Comparison of ENCODE assay signal across 1 cellular context in the genomic region with DNA sequence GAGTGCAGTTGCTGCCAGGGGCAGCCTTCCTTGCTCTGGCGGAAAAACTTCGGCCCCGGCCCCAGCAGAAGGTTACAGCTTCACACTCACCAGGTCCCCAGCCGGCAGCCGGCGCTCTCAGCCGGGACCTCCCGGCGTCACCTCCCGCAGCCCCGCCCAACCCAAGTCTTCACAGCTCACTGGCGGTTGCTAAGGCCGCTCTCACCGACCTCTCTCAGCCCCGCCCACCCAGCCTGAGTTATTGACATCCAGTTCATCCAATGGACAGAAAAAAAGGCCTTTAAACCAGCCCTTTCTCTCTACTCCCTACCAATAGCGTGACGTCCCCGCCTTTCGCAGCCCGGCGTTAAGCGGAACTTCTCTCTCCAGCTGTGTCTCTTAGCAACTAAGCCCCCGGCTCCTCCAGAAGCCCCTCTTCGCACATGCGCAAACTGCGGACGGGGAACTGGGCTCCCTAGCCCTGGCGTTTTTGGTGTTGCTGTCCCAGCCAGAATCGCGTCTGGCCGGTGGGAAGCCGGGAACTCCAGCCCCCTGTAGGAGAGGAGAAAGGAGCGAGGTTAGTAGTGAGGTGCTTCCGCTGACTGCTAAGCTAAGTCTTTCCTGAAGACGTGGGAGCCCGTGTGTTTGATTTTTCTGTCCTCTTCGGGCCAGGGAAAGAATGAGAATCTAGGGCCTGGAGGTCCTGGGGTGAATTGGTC.
TF ChIP-seq lines count a peak whose summit lies in the region.

A gene (plus strand): TSS at position 376 of the 698 bp plus-strand sequence. CDS start 9,189 bp downstream, outside the sequence.

TF ChIP-seq in HepG2, 621 proteins besides CTCF, POLR2A, EP300 and RAD21 (continued from another document and continues in another):
- TF ChIP-seq, protein P1, sequence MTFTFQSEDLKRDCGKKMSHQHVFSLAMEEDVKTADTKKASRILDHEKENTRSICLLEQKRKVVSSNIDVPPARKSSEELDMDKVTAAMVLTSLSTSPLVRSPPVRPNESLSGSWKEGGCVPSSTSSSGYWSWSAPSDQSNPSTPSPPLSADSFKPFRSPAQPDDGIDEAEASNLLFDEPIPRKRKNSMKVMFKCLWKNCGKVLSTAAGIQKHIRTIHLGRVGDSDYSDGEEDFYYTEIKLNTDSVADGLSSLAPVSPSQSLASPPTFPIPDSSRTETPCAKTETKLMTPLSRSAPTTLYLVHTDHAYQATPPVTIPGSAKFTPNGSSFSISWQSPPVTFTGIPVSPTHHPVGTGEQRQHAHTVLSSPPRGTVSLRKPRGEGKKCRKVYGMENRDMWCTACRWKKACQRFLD (CRISPR knock-in tag; IDR thresholded peaks at IDR 0.05; ENCODE audit: borderline replicate concordance) = no peak
- TF ChIP-seq SP140L (CRISPR knock-in tag; IDR thresholded peaks at IDR 0.05; ENCODE audit: borderline replicate concordance) (no peak), HMG20B (CRISPR knock-in tag; conservative IDR thresholded peaks at IDR 0.05) (no peak), ZNF484 (CRISPR knock-in tag; IDR thresholded peaks at IDR 0.05; ENCODE audit: borderline replicate concordance, low read depth) (no peak), ZZZ3 (CRISPR knock-in tag; IDR thresholded peaks at IDR 0.05; ENCODE audit: borderline replicate concordance) (no peak), ZNF703 (CRISPR knock-in tag; IDR thresholded peaks at IDR 0.05; ENCODE audit: borderline replicate concordance) (no peak), ZIK1 (CRISPR knock-in tag; IDR thresholded peaks at IDR 0.05; ENCODE audit: borderline replicate concordance, low read depth) (no peak), ZNF326 (CRISPR knock-in tag; IDR thresholded peaks at IDR 0.05; ENCODE audit: borderline replicate concordance) (no peak), HCFC1 (IDR thresholded peaks at IDR 0.05; ENCODE audit: low read depth, low read length) (no peak), ARNT (IDR thresholded peaks at IDR 0.05) (no peak), ZNF121 (CRISPR knock-in tag; IDR thresholded peaks at IDR 0.05) (no peak), ZFP62 (CRISPR knock-in tag; IDR thresholded peaks at IDR 0.05) (no peak), TARDBP (CRISPR knock-in tag; IDR thresholded peaks at IDR 0.05) (no peak; the same call in 1 of the 2 replicates), TOPORS (CRISPR knock-in tag; IDR thresholded peaks at IDR 0.05) (no peak), ZNF850 (CRISPR knock-in tag; conservative IDR thresholded peaks at IDR 0.05) (no peak), ZNF343 (CRISPR knock-in tag; IDR thresholded peaks at IDR 0.05) (no peak), POLR2AphosphoS5 (IDR thresholded peaks at IDR 0.05; ENCODE audit: low read depth, low read length) (no peak), SOX6 (IDR thresholded peaks at IDR 0.05) (no peak), SOX6 (CRISPR knock-in tag; IDR thresholded peaks at IDR 0.05) (0 out of 2 replicates have a peak, but pooled peaks have one; percentile 14)
- TF ChIP-seq, protein P2, sequence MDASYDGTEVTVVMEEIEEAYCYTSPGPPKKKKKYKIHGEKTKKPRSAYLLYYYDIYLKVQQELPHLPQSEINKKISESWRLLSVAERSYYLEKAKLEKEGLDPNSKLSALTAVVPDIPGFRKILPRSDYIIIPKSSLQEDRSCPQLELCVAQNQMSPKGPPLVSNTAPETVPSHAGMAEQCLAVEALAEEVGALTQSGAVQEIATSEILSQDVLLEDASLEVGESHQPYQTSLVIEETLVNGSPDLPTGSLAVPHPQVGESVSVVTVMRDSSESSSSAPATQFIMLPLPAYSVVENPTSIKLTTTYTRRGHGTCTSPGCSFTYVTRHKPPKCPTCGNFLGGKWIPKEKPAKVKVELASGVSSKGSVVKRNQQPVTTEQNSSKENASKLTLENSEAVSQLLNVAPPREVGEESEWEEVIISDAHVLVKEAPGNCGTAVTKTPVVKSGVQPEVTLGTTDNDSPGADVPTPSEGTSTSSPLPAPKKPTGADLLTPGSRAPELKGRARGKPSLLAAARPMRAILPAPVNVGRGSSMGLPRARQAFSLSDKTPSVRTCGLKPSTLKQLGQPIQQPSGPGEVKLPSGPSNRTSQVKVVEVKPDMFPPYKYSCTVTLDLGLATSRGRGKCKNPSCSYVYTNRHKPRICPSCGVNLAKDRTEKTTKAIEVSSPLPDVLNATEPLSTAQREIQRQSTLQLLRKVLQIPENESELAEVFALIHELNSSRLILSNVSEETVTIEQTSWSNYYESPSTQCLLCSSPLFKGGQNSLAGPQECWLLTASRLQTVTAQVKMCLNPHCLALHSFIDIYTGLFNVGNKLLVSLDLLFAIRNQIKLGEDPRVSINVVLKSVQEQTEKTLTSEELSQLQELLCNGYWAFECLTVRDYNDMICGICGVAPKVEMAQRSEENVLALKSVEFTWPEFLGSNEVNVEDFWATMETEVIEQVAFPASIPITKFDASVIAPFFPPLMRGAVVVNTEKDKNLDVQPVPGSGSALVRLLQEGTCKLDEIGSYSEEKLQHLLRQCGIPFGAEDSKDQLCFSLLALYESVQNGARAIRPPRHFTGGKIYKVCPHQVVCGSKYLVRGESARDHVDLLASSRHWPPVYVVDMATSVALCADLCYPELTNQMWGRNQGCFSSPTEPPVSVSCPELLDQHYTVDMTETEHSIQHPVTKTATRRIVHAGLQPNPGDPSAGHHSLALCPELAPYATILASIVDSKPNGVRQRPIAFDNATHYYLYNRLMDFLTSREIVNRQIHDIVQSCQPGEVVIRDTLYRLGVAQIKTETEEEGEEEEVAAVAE (CRISPR knock-in tag; IDR thresholded peaks at IDR 0.05; ENCODE audit: borderline replicate concordance) = 0 out of 2 replicates have a peak, but pooled peaks have one; percentile 55
- TF ChIP-seq, protein P3, sequence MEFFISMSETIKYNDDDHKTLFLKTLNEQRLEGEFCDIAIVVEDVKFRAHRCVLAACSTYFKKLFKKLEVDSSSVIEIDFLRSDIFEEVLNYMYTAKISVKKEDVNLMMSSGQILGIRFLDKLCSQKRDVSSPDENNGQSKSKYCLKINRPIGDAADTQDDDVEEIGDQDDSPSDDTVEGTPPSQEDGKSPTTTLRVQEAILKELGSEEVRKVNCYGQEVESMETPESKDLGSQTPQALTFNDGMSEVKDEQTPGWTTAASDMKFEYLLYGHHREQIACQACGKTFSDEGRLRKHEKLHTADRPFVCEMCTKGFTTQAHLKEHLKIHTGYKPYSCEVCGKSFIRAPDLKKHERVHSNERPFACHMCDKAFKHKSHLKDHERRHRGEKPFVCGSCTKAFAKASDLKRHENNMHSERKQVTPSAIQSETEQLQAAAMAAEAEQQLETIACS (CRISPR knock-in tag; IDR thresholded peaks at IDR 0.05) = no peak
- TF ChIP-seq, protein P4, sequence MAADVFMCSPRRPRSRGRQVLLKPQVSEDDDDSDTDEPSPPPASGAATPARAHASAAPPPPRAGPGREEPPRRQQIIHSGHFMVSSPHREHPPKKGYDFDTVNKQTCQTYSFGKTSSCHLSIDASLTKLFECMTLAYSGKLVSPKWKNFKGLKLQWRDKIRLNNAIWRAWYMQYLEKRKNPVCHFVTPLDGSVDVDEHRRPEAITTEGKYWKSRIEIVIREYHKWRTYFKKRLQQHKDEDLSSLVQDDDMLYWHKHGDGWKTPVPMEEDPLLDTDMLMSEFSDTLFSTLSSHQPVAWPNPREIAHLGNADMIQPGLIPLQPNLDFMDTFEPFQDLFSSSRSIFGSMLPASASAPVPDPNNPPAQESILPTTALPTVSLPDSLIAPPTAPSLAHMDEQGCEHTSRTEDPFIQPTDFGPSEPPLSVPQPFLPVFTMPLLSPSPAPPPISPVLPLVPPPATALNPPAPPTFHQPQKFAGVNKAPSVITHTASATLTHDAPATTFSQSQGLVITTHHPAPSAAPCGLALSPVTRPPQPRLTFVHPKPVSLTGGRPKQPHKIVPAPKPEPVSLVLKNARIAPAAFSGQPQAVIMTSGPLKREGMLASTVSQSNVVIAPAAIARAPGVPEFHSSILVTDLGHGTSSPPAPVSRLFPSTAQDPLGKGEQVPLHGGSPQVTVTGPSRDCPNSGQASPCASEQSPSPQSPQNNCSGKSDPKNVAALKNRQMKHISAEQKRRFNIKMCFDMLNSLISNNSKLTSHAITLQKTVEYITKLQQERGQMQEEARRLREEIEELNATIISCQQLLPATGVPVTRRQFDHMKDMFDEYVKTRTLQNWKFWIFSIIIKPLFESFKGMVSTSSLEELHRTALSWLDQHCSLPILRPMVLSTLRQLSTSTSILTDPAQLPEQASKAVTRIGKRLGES (CRISPR knock-in tag; IDR thresholded peaks at IDR 0.05; ENCODE audit: borderline replicate concordance) = no peak
- TF ChIP-seq, protein P5, sequence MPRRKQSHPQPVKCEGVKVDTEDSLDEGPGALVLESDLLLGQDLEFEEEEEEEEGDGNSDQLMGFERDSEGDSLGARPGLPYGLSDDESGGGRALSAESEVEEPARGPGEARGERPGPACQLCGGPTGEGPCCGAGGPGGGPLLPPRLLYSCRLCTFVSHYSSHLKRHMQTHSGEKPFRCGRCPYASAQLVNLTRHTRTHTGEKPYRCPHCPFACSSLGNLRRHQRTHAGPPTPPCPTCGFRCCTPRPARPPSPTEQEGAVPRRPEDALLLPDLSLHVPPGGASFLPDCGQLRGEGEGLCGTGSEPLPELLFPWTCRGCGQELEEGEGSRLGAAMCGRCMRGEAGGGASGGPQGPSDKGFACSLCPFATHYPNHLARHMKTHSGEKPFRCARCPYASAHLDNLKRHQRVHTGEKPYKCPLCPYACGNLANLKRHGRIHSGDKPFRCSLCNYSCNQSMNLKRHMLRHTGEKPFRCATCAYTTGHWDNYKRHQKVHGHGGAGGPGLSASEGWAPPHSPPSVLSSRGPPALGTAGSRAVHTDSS (CRISPR knock-in tag; conservative IDR thresholded peaks at IDR 0.05) = no peak
- TF ChIP-seq, protein P6, sequence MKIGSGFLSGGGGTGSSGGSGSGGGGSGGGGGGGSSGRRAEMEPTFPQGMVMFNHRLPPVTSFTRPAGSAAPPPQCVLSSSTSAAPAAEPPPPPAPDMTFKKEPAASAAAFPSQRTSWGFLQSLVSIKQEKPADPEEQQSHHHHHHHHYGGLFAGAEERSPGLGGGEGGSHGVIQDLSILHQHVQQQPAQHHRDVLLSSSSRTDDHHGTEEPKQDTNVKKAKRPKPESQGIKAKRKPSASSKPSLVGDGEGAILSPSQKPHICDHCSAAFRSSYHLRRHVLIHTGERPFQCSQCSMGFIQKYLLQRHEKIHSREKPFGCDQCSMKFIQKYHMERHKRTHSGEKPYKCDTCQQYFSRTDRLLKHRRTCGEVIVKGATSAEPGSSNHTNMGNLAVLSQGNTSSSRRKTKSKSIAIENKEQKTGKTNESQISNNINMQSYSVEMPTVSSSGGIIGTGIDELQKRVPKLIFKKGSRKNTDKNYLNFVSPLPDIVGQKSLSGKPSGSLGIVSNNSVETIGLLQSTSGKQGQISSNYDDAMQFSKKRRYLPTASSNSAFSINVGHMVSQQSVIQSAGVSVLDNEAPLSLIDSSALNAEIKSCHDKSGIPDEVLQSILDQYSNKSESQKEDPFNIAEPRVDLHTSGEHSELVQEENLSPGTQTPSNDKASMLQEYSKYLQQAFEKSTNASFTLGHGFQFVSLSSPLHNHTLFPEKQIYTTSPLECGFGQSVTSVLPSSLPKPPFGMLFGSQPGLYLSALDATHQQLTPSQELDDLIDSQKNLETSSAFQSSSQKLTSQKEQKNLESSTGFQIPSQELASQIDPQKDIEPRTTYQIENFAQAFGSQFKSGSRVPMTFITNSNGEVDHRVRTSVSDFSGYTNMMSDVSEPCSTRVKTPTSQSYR (CRISPR knock-in tag; IDR thresholded peaks at IDR 0.05; ENCODE audit: borderline replicate concordance) = no peak
- TF ChIP-seq, protein P7, sequence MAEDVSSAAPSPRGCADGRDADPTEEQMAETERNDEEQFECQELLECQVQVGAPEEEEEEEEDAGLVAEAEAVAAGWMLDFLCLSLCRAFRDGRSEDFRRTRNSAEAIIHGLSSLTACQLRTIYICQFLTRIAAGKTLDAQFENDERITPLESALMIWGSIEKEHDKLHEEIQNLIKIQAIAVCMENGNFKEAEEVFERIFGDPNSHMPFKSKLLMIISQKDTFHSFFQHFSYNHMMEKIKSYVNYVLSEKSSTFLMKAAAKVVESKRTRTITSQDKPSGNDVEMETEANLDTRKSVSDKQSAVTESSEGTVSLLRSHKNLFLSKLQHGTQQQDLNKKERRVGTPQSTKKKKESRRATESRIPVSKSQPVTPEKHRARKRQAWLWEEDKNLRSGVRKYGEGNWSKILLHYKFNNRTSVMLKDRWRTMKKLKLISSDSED (CRISPR knock-in tag; IDR thresholded peaks at IDR 0.05) = no peak
- TF ChIP-seq, protein P8, sequence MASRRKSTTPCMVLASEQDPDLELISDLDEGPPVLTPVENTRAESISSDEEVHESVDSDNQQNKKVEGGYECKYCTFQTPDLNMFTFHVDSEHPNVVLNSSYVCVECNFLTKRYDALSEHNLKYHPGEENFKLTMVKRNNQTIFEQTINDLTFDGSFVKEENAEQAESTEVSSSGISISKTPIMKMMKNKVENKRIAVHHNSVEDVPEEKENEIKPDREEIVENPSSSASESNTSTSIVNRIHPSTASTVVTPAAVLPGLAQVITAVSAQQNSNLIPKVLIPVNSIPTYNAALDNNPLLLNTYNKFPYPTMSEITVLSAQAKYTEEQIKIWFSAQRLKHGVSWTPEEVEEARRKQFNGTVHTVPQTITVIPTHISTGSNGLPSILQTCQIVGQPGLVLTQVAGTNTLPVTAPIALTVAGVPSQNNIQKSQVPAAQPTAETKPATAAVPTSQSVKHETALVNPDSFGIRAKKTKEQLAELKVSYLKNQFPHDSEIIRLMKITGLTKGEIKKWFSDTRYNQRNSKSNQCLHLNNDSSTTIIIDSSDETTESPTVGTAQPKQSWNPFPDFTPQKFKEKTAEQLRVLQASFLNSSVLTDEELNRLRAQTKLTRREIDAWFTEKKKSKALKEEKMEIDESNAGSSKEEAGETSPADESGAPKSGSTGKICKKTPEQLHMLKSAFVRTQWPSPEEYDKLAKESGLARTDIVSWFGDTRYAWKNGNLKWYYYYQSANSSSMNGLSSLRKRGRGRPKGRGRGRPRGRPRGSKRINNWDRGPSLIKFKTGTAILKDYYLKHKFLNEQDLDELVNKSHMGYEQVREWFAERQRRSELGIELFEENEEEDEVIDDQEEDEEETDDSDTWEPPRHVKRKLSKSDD (CRISPR knock-in tag; IDR thresholded peaks at IDR 0.05; ENCODE audit: low read depth) = no peak
- TF ChIP-seq, protein P9, sequence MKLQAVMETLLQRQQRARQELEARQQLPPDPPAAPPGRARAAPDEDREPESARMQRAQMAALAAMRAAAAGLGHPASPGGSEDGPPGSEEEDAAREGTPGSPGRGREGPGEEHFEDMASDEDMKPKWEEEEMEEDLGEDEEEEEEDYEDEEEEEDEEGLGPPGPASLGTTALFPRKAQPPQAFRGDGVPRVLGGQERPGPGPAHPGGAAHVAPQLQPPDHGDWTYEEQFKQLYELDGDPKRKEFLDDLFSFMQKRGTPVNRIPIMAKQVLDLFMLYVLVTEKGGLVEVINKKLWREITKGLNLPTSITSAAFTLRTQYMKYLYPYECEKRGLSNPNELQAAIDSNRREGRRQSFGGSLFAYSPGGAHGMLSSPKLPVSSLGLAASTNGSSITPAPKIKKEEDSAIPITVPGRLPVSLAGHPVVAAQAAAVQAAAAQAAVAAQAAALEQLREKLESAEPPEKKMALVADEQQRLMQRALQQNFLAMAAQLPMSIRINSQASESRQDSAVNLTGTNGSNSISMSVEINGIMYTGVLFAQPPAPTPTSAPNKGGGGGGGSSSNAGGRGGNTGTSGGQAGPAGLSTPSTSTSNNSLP (IDR thresholded peaks at IDR 0.05; ENCODE audit: low read depth, low read length) = no peak
